ENCODE assay signal across 8 cellular contexts in genomic region chrX:78103656-78104446, GRCh38. TPM values are rescaled to one million over a fixed set of nuclear protein-coding genes. Genes with fewer than 3 reads are reported as not detected.
DNase-seq lines count a peak whose midpoint lies in the region; TF ChIP-seq lines count a peak whose summit lies in the region.

Gene PGK1, plus strand, starts transcription at chrX:78104248. Its CDS starts 93 bp downstream, at chrX:78104341.

- peak within 1 kb of the TSS; percentile 83 for H3K27ac Mint-ChIP-seq in HFFc6

- peaks cover 49% of the 10 kb centered on the region for H3K4me1 Mint-ChIP-seq in HFFc6 (ENCODE audit: low read depth)

- H3K36me3 ChIP-seq in SK-N-MC (ENCODE audit: insufficient read depth, low read length) (peaks cover 22% of the 10 kb centered on the region), suprapubic skin (no peaks in the 10 kb centered on the region)

- TF ChIP-seq CTCF in HFFc6 (IDR thresholded peaks at IDR 0.05) (no peak), NB4 (IDR thresholded peaks at IDR 0.05; ENCODE audit: low read depth, low read length) (no peak), suprapubic skin (IDR thresholded peaks at IDR 0.05) (no peak)

- peaks cover 32% of the 10 kb centered on the region for H3K4me1 ChIP-seq in suprapubic skin

- H3K36me3 Mint-ChIP-seq in HFFc6 (ENCODE audit: low read depth) = peaks cover 14% of the 10 kb centered on the region

- H3K9ac ChIP-seq in SK-N-MC (ENCODE audit: insufficient read length) = peak within 1 kb of the TSS; percentile 94

- H3K9me3 ChIP-seq in SK-N-MC (ENCODE audit: low read depth, low read length) (no peaks in the 10 kb centered on the region), suprapubic skin (no peaks in the 10 kb centered on the region)

- peak; percentile 89 for TF ChIP-seq POLR2A in NB4 (IDR thresholded peaks at IDR 0.05; ENCODE audit: extremely low read depth, insufficient read length)
- TF ChIP-seq POLR2A in suprapubic skin (IDR thresholded peaks at IDR 0.05) = peak; percentile 20 to 84

- 48% methylated on average over 27 of the region's 72 CpGs for WGBS in suprapubic skin

- no peaks in the 10 kb centered on the region for H3K27me3 ChIP-seq in suprapubic skin

- DNase-seq in GM04503 (ENCODE audit: low read depth) = peak; percentile 77
- DNase-seq in HFFc6 = peak; percentile 95
- peak; percentile 98 for DNase-seq in NB4 (ENCODE audit: low read depth)
- peak; percentile 55 for DNase-seq in SK-N-MC (ENCODE audit: low read depth, low spot score)
- peak; percentile 93 for DNase-seq in activated naive CD4-positive, alpha-beta T cell treated with anti-CD3 and anti-CD28 coated beads, Interleukin-2, amount 50 U/mL, for 16 hours
- peak; percentile 94 for DNase-seq in germinal center (ENCODE audit: low spot score)
- DNase-seq in nucleus accumbens (lab: John Stamatoyannopoulos, UW) = peak; percentile 12 to 96 (median 89)
- DNase-seq in suprapubic skin (ENCODE audit: low spot score in 2 of 2) = peak; percentile 95 to 97

- H3K4me3 ChIP-seq in NB4 (ENCODE audit: low read depth, low read length) (peak within 1 kb of the TSS; percentile 79), SK-N-MC (peak within 1 kb of the TSS; percentile 88), suprapubic skin (peak within 1 kb of the TSS; percentile 70)

- H3K27me3 Mint-ChIP-seq in HFFc6 (ENCODE audit: insufficient read depth) = peaks cover 4% of the 10 kb centered on the region; the same call in 1 of the 2 replicates

- peak; percentile 42 for TF ChIP-seq EP300 in suprapubic skin (IDR thresholded peaks at IDR 0.05)

- peak within 1 kb of the TSS; percentile 95 for H3K4me3 Mint-ChIP-seq in HFFc6

- H3K27ac ChIP-seq in SK-N-MC = peak within 1 kb of the TSS; percentile 93
- H3K27ac ChIP-seq in suprapubic skin = peak within 1 kb of the TSS; percentile 96

- no peaks in the 10 kb centered on the region for H3K9me3 Mint-ChIP-seq in HFFc6

RNA-seq across cellular contexts. Expression of gene PGK1, which starts in this region (rescaled TPM):
- total RNA-seq in HFFc6 (2021; fragmentation: NEBNext Ultra II Directional; extraction: Animal tissue kit (Norgen Biotek cat#: 25700)) = 100 to 1,000 TPM; 331 to 409 (median 375) TPM
- total RNA-seq in suprapubic skin = 100 to 1,000 TPM; 147 to 193 (median 170) TPM

Comparison
In these comparisons a context has a peak if more than half of its experiments do, and no peak if none do; other contexts are left out.
1. Peak in every context shown above with its lines: DNase-seq, H3K4me3 ChIP-seq and H3K27ac ChIP-seq.